24 cellular contexts compared by ENCODE assay signal in the genomic region with DNA sequence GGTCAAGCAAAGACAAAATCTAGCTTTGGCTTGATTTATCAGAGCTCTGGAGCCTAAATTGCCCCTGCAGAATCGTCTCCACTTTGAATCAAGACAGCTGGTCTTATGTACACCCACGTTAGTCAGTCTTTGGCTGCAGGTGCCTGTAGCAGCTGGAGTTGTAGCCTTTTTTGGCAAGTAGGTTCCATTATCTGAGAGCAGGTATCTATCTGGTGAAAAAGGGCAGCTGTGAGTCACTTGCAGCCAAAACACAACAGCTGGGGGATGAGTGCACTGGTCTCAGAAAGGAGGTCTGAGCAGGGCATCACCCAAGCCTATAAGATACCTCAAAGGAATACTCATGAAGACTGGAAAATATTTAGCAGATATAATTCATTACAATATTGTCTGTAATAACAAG. TPM values are rescaled to one million over a fixed set of nuclear protein-coding genes. Genes with fewer than 3 reads are reported as not detected.
"Had no signal": no experiment of that assay in that cellular context is flagged by ENCODE, and none has a peak within 500 bp of the region (broad histone marks: within the 10 kb centered on the region; RNA-seq: fewer than 3 reads in every experiment).

No MANE protein-coding gene starts in this region.

- H3K4me3 ChIP-seq: adrenal gland, gastrocnemius medialis, right lobe of liver, stomach had no signal

- DNase-seq: activated B cell treated with CpG ODN at 0.5 μM for 24 hours; activated CD4-positive, alpha-beta memory T cell treated with anti-CD3 and anti-CD28 coated beads for 36 hours; activated CD4-positive, alpha-beta T cell treated with anti-CD3 and anti-CD28 coated beads for 4 hours; activated gamma-delta T cell treated with Interleukin-2 at 50 U/mL for 16 hours; activated T-cell treated with anti-CD3 and anti-CD28 coated beads for 4 hours; adrenal gland; cerebellar nuclear complex; effector CD4-positive, alpha-beta T cell; gastrocnemius medialis; head of caudate nucleus; kidney; right lobe of liver; small intestine; stimulated activated CD4-positive, alpha-beta T cell treated with anti-CD3 and anti-CD28 coated beads, Interleukin-4, amount 100 ng/mL, for 24 hours; stomach; trophoblast cell had no signal

- H3K27me3 ChIP-seq: adrenal gland, gastrocnemius medialis, right lobe of liver, stomach had no signal

- H3K9me3 ChIP-seq: adrenal gland, gastrocnemius medialis, right lobe of liver, stomach had no signal

- H3K36me3 ChIP-seq: adrenal gland, gastrocnemius medialis, right lobe of liver, stomach had no signal

- H3K27ac ChIP-seq: adrenal gland, gastrocnemius medialis, parathyroid adenoma, right lobe of liver, stomach had no signal

- ATAC-seq: activated naive CD4-positive, alpha-beta T cell treated with anti-CD3 and anti-CD28 coated beads, Interleukin-2, amount 50 U/mL, for 72 hours; esophagus mucosa; gastrocnemius medialis; left lobe of liver; natural killer cell treated with Interleukin-12 subunit alpha and Interleukin-12 subunit beta and Interleukin-15 and Interleukin-18, amount 100 ng/mL, for 72 hours; right lobe of liver; stimulated activated effector memory CD8-positive, alpha-beta T cell treated with anti-CD3 and anti-CD28 coated beads, Interleukin-12 subunit alpha, Interleukin-12 subunit beta, amount 100 ng/mL, for 72 hours had no signal

- H3K4me1 ChIP-seq: adrenal gland, gastrocnemius medialis, parathyroid adenoma, right lobe of liver, stomach had no signal

RNA-seq across cellular contexts. Expression of a gene that starts 43.6 kb away (rescaled TPM):
- total RNA-seq: activated B cell treated with CpG ODN at 0.5 μM for 24 hours; activated CD4-positive, alpha-beta memory T cell treated with anti-CD3 and anti-CD28 coated beads for 36 hours; activated naive CD4-positive, alpha-beta T cell treated with anti-CD3 and anti-CD28 coated beads, Interleukin-2, amount 50 U/mL, for 72 hours; activated T-helper 1 cell treated with anti-CD3 and anti-CD28 coated beads, Interleukin-12 subunit alpha, Interleukin-12 subunit beta, Interleukin-2, Interleukin-4 antibody, amounts not matched to agents 30 ng/mL and 10 ng/mL and 1 ng/mL, durations not matched to agents 14 hours and 24 hours and 36 hours; esophagus mucosa; gastrocnemius medialis; kidney; left lobe of liver; lung microvascular endothelial cell; natural killer cell treated with Interleukin-12 subunit alpha and Interleukin-12 subunit beta and Interleukin-15 and Interleukin-18, amount 100 ng/mL, for 72 hours; right lobe of liver had no signal
